Comparison of ENCODE assay signal across 12 cellular contexts in the genomic region with DNA sequence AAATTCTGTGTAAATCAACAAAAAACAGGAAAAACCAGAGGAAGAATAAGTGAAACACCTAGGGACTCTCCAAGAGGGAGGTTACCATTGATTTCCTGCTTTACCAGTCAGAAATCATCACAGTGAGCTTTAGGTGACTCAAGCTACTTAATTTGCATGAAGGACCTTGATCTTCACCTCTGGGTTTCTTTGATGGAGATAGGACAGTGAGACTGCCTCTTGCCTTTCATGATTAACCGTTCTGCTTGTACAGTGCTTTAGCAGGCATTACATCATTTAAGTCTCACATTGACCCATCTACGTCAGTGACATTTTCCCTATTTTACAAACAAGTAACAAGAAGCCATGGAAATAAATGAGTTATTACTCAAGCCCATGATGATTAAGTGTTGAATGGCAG. TPM values are rescaled to one million over a fixed set of nuclear protein-coding genes. Genes with fewer than 3 reads are reported as not detected.
DNase-seq lines count a peak whose midpoint lies in the region; ATAC-seq and TF ChIP-seq lines count a peak whose summit lies in the region.
"Had no signal": no experiment of that assay in that cellular context is flagged by ENCODE, and none has a peak within 500 bp of the region (broad histone marks: within the 10 kb centered on the region; RNA-seq: fewer than 3 reads in every experiment).

No MANE protein-coding gene starts in this region.

- no peaks in the 10 kb centered on the region for H3K27me3 Mint-ChIP-seq in activated B cell treated with CpG ODN at 0.5 μM for 24 hours

- H3K4me3 ChIP-seq in liver (ENCODE audit: low read depth in 1 of 3, low read length in 3 of 3), result no peak overlapping the region
- H3K4me3 ChIP-seq: stomach had no signal

- no peaks in the 10 kb centered on the region for H3K27me3 ChIP-seq in liver (ENCODE audit: control insufficient read depth in 4 of 4, insufficient read depth in 4 of 4, low read length in 3 of 4)

- peaks cover 0 to 9% (median 7%) of the 10 kb centered on the region in 4 donors for H3K4me1 ChIP-seq in liver (ENCODE audit: control insufficient read depth in 4 of 4, insufficient read depth in 4 of 4, low read length in 3 of 4)

- no peak overlapping the region for H3K4me3 Mint-ChIP-seq in activated B cell treated with CpG ODN at 0.5 μM for 24 hours

- 31% methylated on average over 2 of the region's 2 CpGs for WGBS in liver

- peaks cover 28% of the 10 kb centered on the region for H3K4me1 Mint-ChIP-seq in activated B cell treated with CpG ODN at 0.5 μM for 24 hours

- H3K9me3 ChIP-seq in liver (ENCODE audit: control insufficient read depth in 4 of 4, low read length in 3 of 4), result no peaks in the 10 kb centered on the region
- H3K9me3 ChIP-seq: stomach had no signal

- peak overlapping the region in 1 of 2 donors; percentile 47 for H3K9ac ChIP-seq in liver (ENCODE audit: low read depth in 1 of 2, low read length in 2 of 2)
- H3K9ac ChIP-seq: KMS-11 had no signal

- DNase-seq in GM13976 (ENCODE audit: low spot score), result peak; percentile 45
- DNase-seq in activated B cell treated with CpG ODN at 0.5 μM for 24 hours, result no peak
- DNase-seq in NCI-H1436 treated with DMSO at 0.1 percent for 48 hours (lab: John Stamatoyannopoulos, UW), result no peak
- no peak for DNase-seq in activated gamma-delta T cell (lab: John Stamatoyannopoulos, UW)
- no peak for DNase-seq in DMS79 treated with DMSO at 0.1 percent for 48 hours (lab: John Stamatoyannopoulos, UW)
- DNase-seq: activated gamma-delta T cell treated with Interleukin-2 at 50 U/mL for 16 hours, NCI-H510A, stomach, SW 1271 had no signal

- H3K27ac ChIP-seq in liver (ENCODE audit: low read depth in 1 of 2, low read length in 2 of 2), result peak overlapping the region; percentile 5 to 61
- H3K27ac ChIP-seq: KMS-11, stomach had no signal

- TF ChIP-seq CTCF in GM13976 (IDR thresholded peaks at IDR 0.05; ENCODE audit: borderline replicate concordance, control extremely low read depth, extremely low read depth, insufficient read depth, missing control alignments) (no peak), activated B cell treated with CpG ODN at 0.5 μM for 24 hours (IDR thresholded peaks at IDR 0.05) (no peak), liver (IDR thresholded peaks at IDR 0.05; ENCODE audit: low read depth, low read length, missing input control) (no peak)

- intact Hi-C loops in activated B cell treated with CpG ODN at 0.5 μM for 24 hours (cut with micrococcal nuclease), result loop anchor here (5.0 kb wide), 2 partner anchors 62 to 172 kb away; no protein-coding TSS in a partner anchor

- no peaks in the 10 kb centered on the region for H3K9me3 Mint-ChIP-seq in activated B cell treated with CpG ODN at 0.5 μM for 24 hours

- POLR2A ChIA-PET in activated B cell treated with CpG ODN at 0.5 μM for 24 hours (lab: Charles Lee), result no interaction called here

- in situ Hi-C loops in GM13976 (cut with MboI; ENCODE audit: low sequenced_read_pairs, unreplicated experiment), result no loop called here

- CTCF ChIA-PET in activated B cell treated with CpG ODN at 0.5 μM for 24 hours (lab: Charles Lee), result no interaction called here

- ATAC-seq in GM21717 (IDR thresholded peaks at IDR 0.05; ENCODE audit: unreplicated experiment) (peak; percentile 21), activated B cell treated with CpG ODN at 0.5 μM for 24 hours (ENCODE audit: low read depth) (peak; percentile 8)

- H3K27ac Mint-ChIP-seq in activated B cell treated with CpG ODN at 0.5 μM for 24 hours, result peak overlapping the region; percentile 78

- no peaks in the 10 kb centered on the region for H3K36me3 Mint-ChIP-seq in activated B cell treated with CpG ODN at 0.5 μM for 24 hours (ENCODE audit: low read depth)

- no peaks in the 10 kb centered on the region for H3K36me3 ChIP-seq in liver (ENCODE audit: control insufficient read depth in 4 of 4, insufficient read depth in 3 of 4, low read depth in 1 of 4, low read length in 3 of 4)
- H3K36me3 ChIP-seq: stomach had no signal

- peak in 1 of 2 donors; percentile 24 for TF ChIP-seq RAD21 in liver (IDR thresholded peaks at IDR 0.05)

TF ChIP-seq in liver, 16 proteins besides CTCF, POLR2A, EP300 and RAD21:
- TF ChIP-seq HNF4A (conservative IDR thresholded peaks at IDR 0.05), result peak; percentile 62 to 69
- TF ChIP-seq, protein P1, sequence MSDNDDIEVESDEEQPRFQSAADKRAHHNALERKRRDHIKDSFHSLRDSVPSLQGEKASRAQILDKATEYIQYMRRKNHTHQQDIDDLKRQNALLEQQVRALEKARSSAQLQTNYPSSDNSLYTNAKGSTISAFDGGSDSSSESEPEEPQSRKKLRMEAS (IDR thresholded peaks at IDR 0.05), result no peak
- peak in 1 of 2 donors; percentile 58 for TF ChIP-seq JUND (IDR thresholded peaks at IDR 0.05)
- TF ChIP-seq, protein P2, sequence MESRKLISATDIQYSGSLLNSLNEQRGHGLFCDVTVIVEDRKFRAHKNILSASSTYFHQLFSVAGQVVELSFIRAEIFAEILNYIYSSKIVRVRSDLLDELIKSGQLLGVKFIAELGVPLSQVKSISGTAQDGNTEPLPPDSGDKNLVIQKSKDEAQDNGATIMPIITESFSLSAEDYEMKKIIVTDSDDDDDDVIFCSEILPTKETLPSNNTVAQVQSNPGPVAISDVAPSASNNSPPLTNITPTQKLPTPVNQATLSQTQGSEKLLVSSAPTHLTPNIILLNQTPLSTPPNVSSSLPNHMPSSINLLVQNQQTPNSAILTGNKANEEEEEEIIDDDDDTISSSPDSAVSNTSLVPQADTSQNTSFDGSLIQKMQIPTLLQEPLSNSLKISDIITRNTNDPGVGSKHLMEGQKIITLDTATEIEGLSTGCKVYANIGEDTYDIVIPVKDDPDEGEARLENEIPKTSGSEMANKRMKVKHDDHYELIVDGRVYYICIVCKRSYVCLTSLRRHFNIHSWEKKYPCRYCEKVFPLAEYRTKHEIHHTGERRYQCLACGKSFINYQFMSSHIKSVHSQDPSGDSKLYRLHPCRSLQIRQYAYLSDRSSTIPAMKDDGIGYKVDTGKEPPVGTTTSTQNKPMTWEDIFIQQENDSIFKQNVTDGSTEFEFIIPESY (IDR thresholded peaks at IDR 0.05), result no peak
- TF ChIP-seq, protein P3, sequence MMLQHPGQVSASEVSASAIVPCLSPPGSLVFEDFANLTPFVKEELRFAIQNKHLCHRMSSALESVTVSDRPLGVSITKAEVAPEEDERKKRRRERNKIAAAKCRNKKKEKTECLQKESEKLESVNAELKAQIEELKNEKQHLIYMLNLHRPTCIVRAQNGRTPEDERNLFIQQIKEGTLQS (IDR thresholded peaks at IDR 0.05), result peak; percentile 66
- no peak for TF ChIP-seq YY1 (IDR thresholded peaks at IDR 0.05)
- peak; percentile 72 for TF ChIP-seq SP1 (IDR thresholded peaks at IDR 0.05)
- TF ChIP-seq TAF1 (conservative IDR thresholded peaks at IDR 0.05), result no peak
- no peak for TF ChIP-seq FOXA2 (IDR thresholded peaks at IDR 0.05)
- TF ChIP-seq, protein P4, sequence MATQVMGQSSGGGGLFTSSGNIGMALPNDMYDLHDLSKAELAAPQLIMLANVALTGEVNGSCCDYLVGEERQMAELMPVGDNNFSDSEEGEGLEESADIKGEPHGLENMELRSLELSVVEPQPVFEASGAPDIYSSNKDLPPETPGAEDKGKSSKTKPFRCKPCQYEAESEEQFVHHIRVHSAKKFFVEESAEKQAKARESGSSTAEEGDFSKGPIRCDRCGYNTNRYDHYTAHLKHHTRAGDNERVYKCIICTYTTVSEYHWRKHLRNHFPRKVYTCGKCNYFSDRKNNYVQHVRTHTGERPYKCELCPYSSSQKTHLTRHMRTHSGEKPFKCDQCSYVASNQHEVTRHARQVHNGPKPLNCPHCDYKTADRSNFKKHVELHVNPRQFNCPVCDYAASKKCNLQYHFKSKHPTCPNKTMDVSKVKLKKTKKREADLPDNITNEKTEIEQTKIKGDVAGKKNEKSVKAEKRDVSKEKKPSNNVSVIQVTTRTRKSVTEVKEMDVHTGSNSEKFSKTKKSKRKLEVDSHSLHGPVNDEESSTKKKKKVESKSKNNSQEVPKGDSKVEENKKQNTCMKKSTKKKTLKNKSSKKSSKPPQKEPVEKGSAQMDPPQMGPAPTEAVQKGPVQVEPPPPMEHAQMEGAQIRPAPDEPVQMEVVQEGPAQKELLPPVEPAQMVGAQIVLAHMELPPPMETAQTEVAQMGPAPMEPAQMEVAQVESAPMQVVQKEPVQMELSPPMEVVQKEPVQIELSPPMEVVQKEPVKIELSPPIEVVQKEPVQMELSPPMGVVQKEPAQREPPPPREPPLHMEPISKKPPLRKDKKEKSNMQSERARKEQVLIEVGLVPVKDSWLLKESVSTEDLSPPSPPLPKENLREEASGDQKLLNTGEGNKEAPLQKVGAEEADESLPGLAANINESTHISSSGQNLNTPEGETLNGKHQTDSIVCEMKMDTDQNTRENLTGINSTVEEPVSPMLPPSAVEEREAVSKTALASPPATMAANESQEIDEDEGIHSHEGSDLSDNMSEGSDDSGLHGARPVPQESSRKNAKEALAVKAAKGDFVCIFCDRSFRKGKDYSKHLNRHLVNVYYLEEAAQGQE (IDR thresholded peaks at IDR 0.05), result no peak
- TF ChIP-seq NR2F2 (IDR thresholded peaks at IDR 0.05), result no peak
- TF ChIP-seq RXRA (IDR thresholded peaks at IDR 0.05), result peak; percentile 54 to 62
- TF ChIP-seq HNF4G (IDR thresholded peaks at IDR 0.05), result peak; percentile 24
TF ChIP-seq in liver: peak in this region for 6.

RNA-seq across cellular contexts. Expression of a gene that starts 3.4 kb away (rescaled TPM):
- total RNA-seq in activated B cell treated with CpG ODN at 0.5 μM for 24 hours (15.1 and 16.5 TPM in 2 replicates), liver (100 to 1,000 TPM in 1 of 2 donors, 10 to 100 TPM in 1; 27.9 to 145 TPM)
- polyA plus RNA-seq in liver, result 10 to 100 TPM; 44.0 to 44.1 TPM
